ENCODE assay signal across 8 cellular contexts in genomic region chr2:240586198-240586918, GRCh38. TPM values are rescaled to one million over a fixed set of nuclear protein-coding genes. Genes with fewer than 3 reads are reported as not detected.
DNase-seq lines count a peak whose midpoint lies in the region; ATAC-seq and TF ChIP-seq lines count a peak whose summit lies in the region.

A gene with protein sequence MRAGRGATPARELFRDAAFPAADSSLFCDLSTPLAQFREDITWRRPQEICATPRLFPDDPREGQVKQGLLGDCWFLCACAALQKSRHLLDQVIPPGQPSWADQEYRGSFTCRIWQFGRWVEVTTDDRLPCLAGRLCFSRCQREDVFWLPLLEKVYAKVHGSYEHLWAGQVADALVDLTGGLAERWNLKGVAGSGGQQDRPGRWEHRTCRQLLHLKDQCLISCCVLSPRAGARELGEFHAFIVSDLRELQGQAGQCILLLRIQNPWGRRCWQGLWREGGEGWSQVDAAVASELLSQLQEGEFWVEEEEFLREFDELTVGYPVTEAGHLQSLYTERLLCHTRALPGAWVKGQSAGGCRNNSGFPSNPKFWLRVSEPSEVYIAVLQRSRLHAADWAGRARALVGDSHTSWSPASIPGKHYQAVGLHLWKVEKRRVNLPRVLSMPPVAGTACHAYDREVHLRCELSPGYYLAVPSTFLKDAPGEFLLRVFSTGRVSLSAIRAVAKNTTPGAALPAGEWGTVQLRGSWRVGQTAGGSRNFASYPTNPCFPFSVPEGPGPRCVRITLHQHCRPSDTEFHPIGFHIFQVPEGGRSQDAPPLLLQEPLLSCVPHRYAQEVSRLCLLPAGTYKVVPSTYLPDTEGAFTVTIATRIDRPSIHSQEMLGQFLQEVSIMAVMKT (plus strand): TSS chr2:240586734. CDS start chr2:240586912, 178 bp downstream.

- WGBS in heart left ventricle, 4 donors: 0% methylated on average over 8 to 88 of the region's 88 CpGs
- WGBS in upper lobe of left lung, 2 donors: 0 to 1% methylated on average over 8 to 47 of the region's 88 CpGs

- peak in 1 of 4 donors; percentile 75 for TF ChIP-seq EP300 in upper lobe of left lung (IDR thresholded peaks at IDR 0.05)

- H3K4me1 ChIP-seq in adipocyte (ENCODE audit: control insufficient read depth, insufficient read depth, low read length) (peaks cover 29% of the 10 kb centered on the region), heart left ventricle (peaks cover 7 to 65% (median 34%) of the 10 kb centered on the region in 12 donors), upper lobe of left lung (peaks cover 27 to 41% (median 35%) of the 10 kb centered on the region in 4 donors)

- peak within 1 kb of the TSS; percentile 74 for H3K4me3 ChIP-seq in GM12875 (ENCODE audit: low read depth, low read length)
- H3K4me3 ChIP-seq in adipocyte (ENCODE audit: low read length): peak within 1 kb of the TSS; percentile 90
- peak within 1 kb of the TSS; percentile 55 to 97 (median 83) for H3K4me3 ChIP-seq in heart left ventricle
- H3K4me3 ChIP-seq in upper lobe of left lung: peak within 1 kb of the TSS; percentile 79 to 99 (median 90)

- ATAC-seq in HG02798 (IDR thresholded peaks at IDR 0.05; ENCODE audit: poor library complexity, unreplicated experiment) (peak; percentile 68), heart left ventricle (peak; percentile 94 to 97 (median 96)), upper lobe of left lung (ENCODE audit: low FRiP score in 2 of 2) (peak; percentile 95 to 98)

- DNase-seq in NCI-H1436 (lab: John Stamatoyannopoulos, UW) (peak; percentile 96), T follicular helper cell (ENCODE audit: low read depth) (peak; percentile 94), adipocyte (ENCODE audit: low read depth) (peak; percentile 99), heart left ventricle (peak; percentile 99), posterior cingulate gyrus (peak; percentile 97 to 100 (median 99)), upper lobe of left lung (peak; percentile 99 to 100)

- H3K9ac ChIP-seq in adipocyte (ENCODE audit: low read length): peak within 1 kb of the TSS; percentile 94

- no peaks in the 10 kb centered on the region for H3K9me3 ChIP-seq in adipocyte (ENCODE audit: control insufficient read depth, low read length)
- H3K9me3 ChIP-seq in heart left ventricle: peaks cover 0 to 3% (median 0%) of the 10 kb centered on the region in 12 donors
- no peaks in the 10 kb centered on the region for H3K9me3 ChIP-seq in upper lobe of left lung

- intact Hi-C loops in heart left ventricle (cut with DNase I) (loop anchor here in 3 of 10 donors (1.0 to 10.0 kb wide), 4 partner anchors 17 to 352 kb away; partner anchors contain the start of gene DUSP28 (in 2 of the 3)), posterior cingulate gyrus (cut with DNase I) (loop anchor here (1.0 kb wide), 1 partner anchor 25 kb away; no protein-coding TSS in a partner anchor)

- H3K27me3 ChIP-seq in adipocyte (replicated peaks; ENCODE audit: control insufficient read depth, insufficient read depth, low read length) (no peaks in the 10 kb centered on the region), heart left ventricle (no peaks in the 10 kb centered on the region), upper lobe of left lung (no peaks in the 10 kb centered on the region)

- TF ChIP-seq POLR2A in heart left ventricle (IDR thresholded peaks at IDR 0.05): peak in 1 of 2 donors; percentile 57
- TF ChIP-seq POLR2A in upper lobe of left lung (IDR thresholded peaks at IDR 0.05): peak; percentile 47 to 78 (median 50)

- H3K27ac ChIP-seq in heart left ventricle (peak within 1 kb of the TSS; percentile 83 to 98 (median 92)), upper lobe of left lung (peak within 1 kb of the TSS; percentile 80 to 96 (median 88))

- H3K36me3 ChIP-seq in adipocyte (ENCODE audit: control insufficient read depth, insufficient read depth, low read length, severe bottlenecking) (peaks cover 13% of the 10 kb centered on the region), heart left ventricle (peaks cover 0 to 23% (median 10%) of the 10 kb centered on the region in 9 donors), upper lobe of left lung (peaks cover 0 to 23% (median 15%) of the 10 kb centered on the region in 4 donors)

- TF ChIP-seq CTCF in GM12875 (IDR thresholded peaks at IDR 0.05; ENCODE audit: borderline replicate concordance, insufficient read depth, low read depth, low read length): no peak
- TF ChIP-seq CTCF in heart left ventricle (IDR thresholded peaks at IDR 0.05): no peak
- peak in 4 of 6 experiments; percentile 13 to 57 (median 28) for TF ChIP-seq CTCF in upper lobe of left lung (IDR thresholded peaks at IDR 0.05)

RNA-seq across cellular contexts. Expression of the gene that starts here (rescaled TPM):
- total RNA-seq in heart left ventricle (10 to 100 TPM; 14.9 to 35.6 (median 21.9) TPM), upper lobe of left lung (100 to 1,000 TPM in 1 of 6 donors, 10 to 100 TPM in 5; 35.3 to 118 (median 38.9) TPM)
- polyA plus RNA-seq in heart left ventricle: 10 to 100 TPM; 17.4 to 39.7 TPM

Comparison
In these comparisons a context has a peak if more than half of its experiments do, and no peak if none do; other contexts are left out.
1. Peak in every context shown above with its lines: DNase-seq, ATAC-seq, H3K4me3 ChIP-seq and H3K27ac ChIP-seq.
2. CTCF ChIP-seq: peak in upper lobe of left lung (4 of 6); none in GM12875 (single experiment) and heart left ventricle (0 of 12).